Comparison of ENCODE assay signal across 36 cellular contexts in the genomic region with DNA sequence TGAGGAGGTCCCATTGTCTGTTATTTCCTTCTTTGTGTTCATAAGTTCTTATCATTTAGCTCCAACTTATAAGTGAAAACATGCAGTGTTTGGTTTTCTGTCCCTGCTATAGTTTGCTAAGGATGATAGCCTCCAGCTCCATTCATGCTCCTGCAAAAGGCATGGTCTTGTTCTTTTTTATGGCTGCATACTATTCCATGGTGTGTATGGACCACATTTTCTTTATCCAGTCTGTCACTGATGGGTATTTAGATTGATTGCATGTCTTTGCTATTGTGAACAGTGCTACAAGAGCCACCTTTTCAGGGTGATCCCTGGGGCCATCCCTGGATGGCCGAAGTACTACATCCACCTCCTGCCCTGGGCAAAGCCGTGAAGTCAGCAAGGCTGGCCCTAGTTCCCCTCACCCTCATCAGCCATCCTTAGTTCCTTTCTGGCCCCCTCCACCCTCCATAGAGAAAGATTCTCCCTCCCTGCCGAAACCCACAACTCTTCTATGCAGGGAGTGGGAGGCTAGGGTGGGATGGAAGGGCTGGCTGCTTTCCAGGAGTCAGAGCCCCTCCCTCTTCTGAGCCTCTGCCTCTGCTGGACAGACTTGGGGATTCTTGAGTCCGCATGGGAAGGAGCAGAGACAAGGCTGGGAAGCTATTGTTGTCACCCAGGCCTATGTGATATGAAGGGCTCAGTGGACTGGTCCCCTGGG. TPM values are rescaled to one million over a fixed set of nuclear protein-coding genes. Genes with fewer than 3 reads are reported as not detected.
"Had no signal": no experiment of that assay in that cellular context is flagged by ENCODE, and none has a peak within 500 bp of the region (broad histone marks: within the 10 kb centered on the region; RNA-seq: fewer than 3 reads in every experiment).

No MANE protein-coding gene starts in this region.

- ATAC-seq: activated CD8-positive, alpha-beta T cell treated with anti-CD3 and anti-CD28 coated beads for 36 hours; activated T-cell treated with anti-CD3 and anti-CD28 coated beads, Interleukin-2, amount 50 U/mL, for 4 hours; body of pancreas; Panc1 had no signal

- H3K9me3 ChIP-seq: ascending aorta, body of pancreas, breast epithelium, SJCRH30 had no signal

- H3K27me3 Mint-ChIP-seq: activated CD4-positive, alpha-beta T cell treated with anti-CD3 and anti-CD28 coated beads, Interleukin-2, amount 10 ng/mL, durations not matched to agents 24 days and 14 days; activated CD8-positive, alpha-beta T cell treated with anti-CD3 and anti-CD28 coated beads for 36 hours had no signal

- H3K4me3 Mint-ChIP-seq: activated CD4-positive, alpha-beta T cell treated with anti-CD3 and anti-CD28 coated beads, Interleukin-2, amount 10 ng/mL, durations not matched to agents 24 days and 14 days; activated CD8-positive, alpha-beta T cell treated with anti-CD3 and anti-CD28 coated beads for 36 hours; activated naive CD8-positive, alpha-beta T cell treated with anti-CD3 and anti-CD28 coated beads, Interleukin-2, amount 10 ng/mL, durations not matched to agents 7 days and 5 days; activated T-cell treated with anti-CD3 and anti-CD28 coated beads, Interleukin-2, amount 50 U/mL, for 4 hours; activated T-helper 1 cell treated with anti-CD3 and anti-CD28 coated beads, Interleukin-12 subunit alpha, Interleukin-12 subunit beta, Interleukin-2, Interleukin-4 antibody, amounts not matched to agents 30 ng/mL and 10 ng/mL and 1 ng/mL, durations not matched to agents 14 hours and 24 hours and 36 hours had no signal

- DNase-seq: activated CD4-positive, alpha-beta T cell treated with anti-CD3 and anti-CD28 coated beads for 1 hour; activated CD4-positive, alpha-beta T cell treated with anti-CD3 and anti-CD28 coated beads, Interleukin-2, amount 10 ng/mL, durations not matched to agents 24 days and 14 days; activated CD4-positive, alpha-beta T cell treated with anti-CD3 and anti-CD28 coated beads, Interleukin-2, amount 50 U/mL, for 4 hours; activated CD4-positive, CD25-positive, alpha-beta regulatory T cell; activated CD8-positive, alpha-beta T cell treated with anti-CD3 and anti-CD28 coated beads for 36 hours; activated effector memory CD4-positive, alpha-beta T cell treated with Interleukin-2 at 50 U/mL for 16 hours; activated naive CD4-positive, alpha-beta T cell treated with anti-CD3 and anti-CD28 coated beads, Interleukin-2, amount 50 U/mL, for 16 hours; activated naive CD8-positive, alpha-beta T cell treated with anti-CD3 and anti-CD28 coated beads, Interleukin-2, amount 10 ng/mL, durations not matched to agents 7 days and 5 days; activated T-cell treated with anti-CD3 and anti-CD28 coated beads, Interleukin-2, amount 50 U/mL, for 4 hours; amygdala; body of pancreas; caudate nucleus; cerebellar nuclear complex; Karpas-422; KBM-7; NCI-H1105; NCI-H1417 treated with DMSO at 0.1 percent for 48 hours; NCI-H187 treated with DMSO at 0.1 percent for 48 hours; NCI-H2081 treated with DMSO at 0.1 percent for 48 hours; NCI-H226; NCI-H524 treated with DMSO at 0.1 percent for 48 hours; Right ventricle myocardium superior; RPMI8226; SJCRH30; T1000; WERI-Rb-1 had no signal

- H3K27ac ChIP-seq: ascending aorta, SJCRH30, SK-N-MC, WERI-Rb-1 had no signal

- H3K4me3 ChIP-seq: ascending aorta, body of pancreas, breast epithelium, SJCRH30, SK-N-MC had no signal

- H3K27ac Mint-ChIP-seq: activated CD4-positive, alpha-beta T cell treated with anti-CD3 and anti-CD28 coated beads, Interleukin-2, amount 10 ng/mL, durations not matched to agents 24 days and 14 days; activated CD8-positive, alpha-beta T cell treated with anti-CD3 and anti-CD28 coated beads for 36 hours; activated naive CD8-positive, alpha-beta T cell treated with anti-CD3 and anti-CD28 coated beads, Interleukin-2, amount 10 ng/mL, durations not matched to agents 7 days and 5 days; activated T-helper 1 cell treated with anti-CD3 and anti-CD28 coated beads, Interleukin-12 subunit alpha, Interleukin-12 subunit beta, Interleukin-2, Interleukin-4 antibody, amounts not matched to agents 30 ng/mL and 10 ng/mL and 1 ng/mL, durations not matched to agents 14 hours and 24 hours and 36 hours had no signal

- H3K9me3 Mint-ChIP-seq: activated CD8-positive, alpha-beta T cell treated with anti-CD3 and anti-CD28 coated beads for 36 hours; activated T-cell treated with anti-CD3 and anti-CD28 coated beads, Interleukin-2, amount 50 U/mL, for 4 hours had no signal

- H3K36me3 ChIP-seq: breast epithelium, SJCRH30, WERI-Rb-1 had no signal

- H3K27me3 ChIP-seq: ascending aorta, body of pancreas, breast epithelium, SJCRH30 had no signal

- H3K4me1 Mint-ChIP-seq: activated CD4-positive, alpha-beta T cell treated with anti-CD3 and anti-CD28 coated beads, Interleukin-2, amount 10 ng/mL, durations not matched to agents 24 days and 14 days; activated naive CD8-positive, alpha-beta T cell treated with anti-CD3 and anti-CD28 coated beads, Interleukin-2, amount 10 ng/mL, durations not matched to agents 7 days and 5 days had no signal

RNA-seq across cellular contexts. Expression of a gene that starts 21.0 kb away (rescaled TPM):
- total RNA-seq: activated CD4-positive, alpha-beta T cell treated with anti-CD3 and anti-CD28 coated beads, Interleukin-2, amount 10 ng/mL, durations not matched to agents 24 days and 14 days; activated naive CD8-positive, alpha-beta T cell treated with anti-CD3 and anti-CD28 coated beads, Interleukin-2, amount 10 ng/mL, durations not matched to agents 7 days and 5 days; ascending aorta; breast epithelium; MCF 10A; NCI-H460; Right ventricle myocardium superior; SJCRH30 had no signal

RNA-seq across cellular contexts. Expression of a gene that starts 22.7 kb away (rescaled TPM):
- total RNA-seq: MCF 10A, NCI-H460, SJCRH30 had no signal

RNA-seq across cellular contexts. Expression of a gene that starts 32.8 kb away (rescaled TPM):
- total RNA-seq: SJCRH30 had no signal

RNA-seq across cellular contexts. Expression of a gene that starts 38.9 kb away (rescaled TPM):
- total RNA-seq: activated CD4-positive, alpha-beta T cell treated with anti-CD3 and anti-CD28 coated beads, Interleukin-2, amount 10 ng/mL, durations not matched to agents 24 days and 14 days; activated CD8-positive, alpha-beta memory T cell treated with anti-CD3 and anti-CD28 coated beads for 36 hours; activated CD8-positive, alpha-beta T cell treated with anti-CD3 and anti-CD28 coated beads for 36 hours; activated naive CD8-positive, alpha-beta T cell treated with anti-CD3 and anti-CD28 coated beads, Interleukin-2, amount 10 ng/mL, durations not matched to agents 7 days and 5 days; activated T-cell treated with anti-CD3 and anti-CD28 coated beads, Interleukin-2, amount 50 U/mL, for 4 hours; activated T-helper 1 cell treated with anti-CD3 and anti-CD28 coated beads, Interleukin-12 subunit alpha, Interleukin-12 subunit beta, Interleukin-2, Interleukin-4 antibody, amounts not matched to agents 30 ng/mL and 10 ng/mL and 1 ng/mL, durations not matched to agents 14 hours and 24 hours and 36 hours; ascending aorta; body of pancreas; breast epithelium; MCF 10A; NCI-H460; Right ventricle myocardium superior; SJCRH30; T-helper 1 cell treated with Interleukin-12 subunit alpha and Interleukin-12 subunit beta and Interleukin-4 antibody, amounts not matched to agents 30 ng/mL and 1 ng/mL, for 36 hours; T-helper 2 cell treated with Interferon-gamma antibody and Interleukin-4, amounts not matched to agents 100 ng/mL and 5 ng/mL, for 36 hours had no signal
